In the genomic region with DNA sequence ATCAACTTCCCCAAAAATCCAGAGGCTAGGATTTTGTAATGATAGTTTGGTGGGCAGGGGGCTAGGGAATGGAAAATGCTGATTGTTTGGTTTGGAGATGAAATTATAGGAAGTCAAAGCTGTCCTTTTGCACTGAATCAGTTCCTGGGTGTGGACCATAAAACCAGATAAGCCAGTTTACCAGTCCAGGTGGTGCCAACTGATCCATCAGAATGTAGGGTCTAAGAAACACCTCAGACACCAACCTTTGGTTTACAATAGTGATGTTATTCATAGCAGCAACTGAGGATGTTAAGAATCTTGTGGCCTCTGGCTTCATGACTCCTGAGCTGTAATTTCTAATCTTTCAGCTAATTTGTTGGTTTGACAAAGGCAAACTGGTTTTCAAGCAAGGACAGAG, we compare ENCODE assay signal across 27 cellular contexts.
"Had no signal": no experiment of that assay in that cellular context is flagged by ENCODE, and none has a peak within 500 bp of the region (broad histone marks: within the 10 kb centered on the region; RNA-seq: fewer than 3 reads in every experiment).

No MANE protein-coding gene starts in this region.

- H3K27ac Mint-ChIP-seq: activated B cell treated with CpG ODN at 0.5 μM for 24 hours; activated CD4-positive, alpha-beta memory T cell treated with anti-CD3 and anti-CD28 coated beads for 36 hours; activated CD4-positive, alpha-beta T cell treated with anti-CD3 and anti-CD28 coated beads, Interleukin-2, amount 10 ng/mL, durations not matched to agents 24 days and 14 days; activated naive CD4-positive, alpha-beta T cell treated with anti-CD3 and anti-CD28 coated beads, Interleukin-2, amount 10 ng/mL, durations not matched to agents 7 days and 5 days; activated naive CD8-positive, alpha-beta T cell treated with anti-CD3 and anti-CD28 coated beads for 36 hours; activated T-helper 17 cell treated with anti-CD3 and anti-CD28 coated beads, Interleukin-2, amount 50 U/mL, for 72 hours; T-cell had no signal

- H3K9me3 Mint-ChIP-seq: activated CD4-positive, alpha-beta T cell treated with anti-CD3 and anti-CD28 coated beads, Interleukin-2, amount 10 ng/mL, durations not matched to agents 24 days and 14 days had no signal

- H3K4me3 ChIP-seq: SK-N-MC had no signal

- DNase-seq: activated B cell treated with CpG ODN at 0.5 μM for 24 hours; activated CD4-positive, alpha-beta memory T cell treated with anti-CD3 and anti-CD28 coated beads for 36 hours; activated CD4-positive, alpha-beta T cell treated with anti-CD3 and anti-CD28 coated beads for 1 hour; activated CD4-positive, alpha-beta T cell treated with anti-CD3 and anti-CD28 coated beads, Interleukin-2, amount 10 ng/mL, durations not matched to agents 24 days and 14 days; activated CD8-positive, alpha-beta memory T cell treated with anti-CD3 and anti-CD28 coated beads for 24 hours; activated gamma-delta T cell; activated naive CD4-positive, alpha-beta T cell treated with anti-CD3 and anti-CD28 coated beads, Interleukin-2, amount 10 ng/mL, durations not matched to agents 7 days and 5 days; activated naive CD8-positive, alpha-beta T cell treated with anti-CD3 and anti-CD28 coated beads for 36 hours; activated T-cell treated with anti-CD3 and anti-CD28 coated beads for 4 hours; activated T-cell treated with anti-CD3 and anti-CD28 coated beads, Interleukin-2, amount 50 U/mL, for 48 hours; anterior cingulate cortex; MM.1S; NCI-H1105; NCI-H1436 treated with DMSO at 0.1 percent for 48 hours; NCI-H187 treated with DMSO at 0.1 percent for 48 hours; NCI-H2081 treated with DMSO at 0.1 percent for 48 hours; NCI-H446; NCI-H524; NCI-H774; RPMI8226; T-cell; T-helper 2 cell; T1000 had no signal

- H3K36me3 Mint-ChIP-seq: activated CD4-positive, alpha-beta memory T cell treated with anti-CD3 and anti-CD28 coated beads for 36 hours; activated naive CD4-positive, alpha-beta T cell treated with anti-CD3 and anti-CD28 coated beads, Interleukin-2, amount 10 ng/mL, durations not matched to agents 7 days and 5 days; activated naive CD8-positive, alpha-beta T cell treated with anti-CD3 and anti-CD28 coated beads for 36 hours; T-cell had no signal

- H3K27ac ChIP-seq: SK-N-MC had no signal

- ATAC-seq: activated T-helper 17 cell treated with anti-CD3 and anti-CD28 coated beads, Interleukin-2, amount 50 U/mL, for 72 hours; Panc1; Right ventricle myocardium inferior; T-cell had no signal

- H3K4me3 Mint-ChIP-seq: activated B cell treated with CpG ODN at 0.5 μM for 24 hours; activated CD4-positive, alpha-beta memory T cell treated with anti-CD3 and anti-CD28 coated beads for 36 hours; activated CD4-positive, alpha-beta T cell treated with anti-CD3 and anti-CD28 coated beads, Interleukin-2, amount 10 ng/mL, durations not matched to agents 24 days and 14 days; activated naive CD4-positive, alpha-beta T cell treated with anti-CD3 and anti-CD28 coated beads, Interleukin-2, amount 10 ng/mL, durations not matched to agents 7 days and 5 days; activated naive CD8-positive, alpha-beta T cell treated with anti-CD3 and anti-CD28 coated beads for 36 hours; activated T-helper 17 cell treated with anti-CD3 and anti-CD28 coated beads, Interleukin-2, amount 50 U/mL, for 72 hours; T-cell had no signal

- H3K27me3 Mint-ChIP-seq: activated B cell treated with CpG ODN at 0.5 μM for 24 hours; activated CD4-positive, alpha-beta memory T cell treated with anti-CD3 and anti-CD28 coated beads for 36 hours; activated CD4-positive, alpha-beta T cell treated with anti-CD3 and anti-CD28 coated beads, Interleukin-2, amount 10 ng/mL, durations not matched to agents 24 days and 14 days; activated naive CD4-positive, alpha-beta T cell treated with anti-CD3 and anti-CD28 coated beads, Interleukin-2, amount 10 ng/mL, durations not matched to agents 7 days and 5 days; activated naive CD8-positive, alpha-beta T cell treated with anti-CD3 and anti-CD28 coated beads for 36 hours; activated T-helper 17 cell treated with anti-CD3 and anti-CD28 coated beads, Interleukin-2, amount 50 U/mL, for 72 hours; T-cell had no signal

- H3K4me1 Mint-ChIP-seq: activated B cell treated with CpG ODN at 0.5 μM for 24 hours; activated CD4-positive, alpha-beta T cell treated with anti-CD3 and anti-CD28 coated beads, Interleukin-2, amount 10 ng/mL, durations not matched to agents 24 days and 14 days; activated naive CD4-positive, alpha-beta T cell treated with anti-CD3 and anti-CD28 coated beads, Interleukin-2, amount 10 ng/mL, durations not matched to agents 7 days and 5 days; activated naive CD8-positive, alpha-beta T cell treated with anti-CD3 and anti-CD28 coated beads for 36 hours; activated T-helper 17 cell treated with anti-CD3 and anti-CD28 coated beads, Interleukin-2, amount 50 U/mL, for 72 hours; T-cell had no signal
